12 cellular contexts compared by ENCODE assay signal in the genomic region with DNA sequence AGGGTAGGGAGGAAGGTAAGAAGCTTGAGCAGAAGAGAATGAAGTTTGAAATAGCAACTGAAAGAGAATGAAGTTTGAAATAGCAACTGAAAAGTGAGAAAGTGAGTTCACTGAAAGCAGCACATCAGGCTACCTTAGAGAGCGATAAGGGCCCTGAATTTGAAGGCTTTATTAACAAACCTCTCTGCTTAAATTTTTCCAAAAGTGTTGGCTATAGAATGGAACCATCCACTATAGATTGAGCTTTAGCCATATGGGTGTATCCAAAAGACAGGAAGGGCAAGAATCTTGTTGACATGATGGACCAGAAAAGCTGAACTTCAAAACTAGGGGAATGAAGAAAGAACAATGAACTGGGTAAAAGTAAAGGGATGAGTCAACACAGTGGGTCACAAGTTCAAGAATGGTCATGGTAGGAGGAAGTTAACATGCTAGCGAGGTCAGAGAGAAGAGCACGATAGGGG.
A peak's percentile ranks its signal among the peaks of the same experiment; 100 is the strongest.
DNase-seq lines count a peak whose midpoint lies in the region; ATAC-seq and TF ChIP-seq lines count a peak whose summit lies in the region.
"Had no signal": no experiment of that assay in that cellular context is flagged by ENCODE, and none has a peak within 500 bp of the region (broad histone marks: within the 10 kb centered on the region; RNA-seq: fewer than 3 reads in every experiment).

No MANE protein-coding gene starts in this region.

- WGBS in testis, 2 donors, result 89 to 94% methylated on average over 3 of the region's 3 CpGs

- ATAC-seq in HG02610 (IDR thresholded peaks at IDR 0.05; ENCODE audit: unreplicated experiment) (peak; percentile 95), HG03175 (IDR thresholded peaks at IDR 0.05; ENCODE audit: unreplicated experiment) (peak; percentile 58), foreskin keratinocyte (no peak)

- no peak for TF ChIP-seq CTCF in GM10248 (IDR thresholded peaks at IDR 0.05; ENCODE audit: control extremely low read depth, extremely low read depth, low read depth, missing control alignments)
- no peak for TF ChIP-seq CTCF in foreskin keratinocyte (conservative IDR thresholded peaks at IDR 0.05)
- TF ChIP-seq CTCF in testis (IDR thresholded peaks at IDR 0.05), result no peak

- H3K4me1 ChIP-seq in foreskin keratinocyte (no peaks in the 10 kb centered on the region), testis (no peaks in the 10 kb centered on the region)
- H3K4me1 ChIP-seq: thyroid gland had no signal

- POLR2A ChIA-PET in GM10248 (lab: Yijun Ruan, JAX), result no interaction called here

- TF ChIP-seq POLR2A in testis (IDR thresholded peaks at IDR 0.05), result no peak

- H3K27me3 ChIP-seq in foreskin keratinocyte, result no peaks in the 10 kb centered on the region
- no peaks in the 10 kb centered on the region for H3K27me3 ChIP-seq in testis
- H3K27me3 ChIP-seq: thyroid gland had no signal

- H3K36me3 ChIP-seq in testis (ENCODE audit: low read depth, missing control alignments), result no peaks in the 10 kb centered on the region
- H3K36me3 ChIP-seq: thyroid gland had no signal

- H3K27ac ChIP-seq in foreskin keratinocyte, result no peak overlapping the region
- H3K27ac ChIP-seq in testis, result no peak overlapping the region
- H3K27ac ChIP-seq: thyroid gland had no signal

- no peak overlapping the region for H3K4me3 ChIP-seq in testis
- H3K4me3 ChIP-seq: thyroid gland had no signal

- no peaks in the 10 kb centered on the region for H3K9me3 ChIP-seq in testis
- H3K9me3 ChIP-seq: thyroid gland had no signal

- DNase-seq in GM10248 (ENCODE audit: extremely low spot score) (peak; percentile 27), GM19240 (ENCODE audit: insufficient read length, low spot score) (peak; percentile 14), foreskin keratinocyte (no peak), testis (no peak), NOMO-1 treated with dmso at 0.1 percent for 144 hours (lab: John Stamatoyannopoulos, UW; ENCODE audit: unreplicated experiment) (no peak), AML-193 (lab: John Stamatoyannopoulos, UW) (no peak)
- DNase-seq: activated CD4-positive, CD25-positive, alpha-beta regulatory T cell; activated T-cell treated with anti-CD3 and anti-CD28 coated beads, Interleukin-2, amount 50 U/mL, for 24 hours; NCI-H1092 treated with DMSO at 0.1 percent for 48 hours; thyroid gland had no signal

- CTCF ChIA-PET in GM10248 (lab: Yijun Ruan, JAX), result interaction anchor here (0.7 to 1.0 kb wide), 3 partner anchors 9 to 29 kb away, joined by 3 to 4 read pairs (median 3); no protein-coding TSS in a partner anchor

- intact Hi-C loops in testis (cut with DNase I; ENCODE audit: low total_unique reads), result no loop called here

Comparison
In these comparisons a context has a peak if more than half of its experiments do, and no peak if none do; other contexts are left out.
1. DNase-seq: peak in GM10248 (single experiment) and GM19240 (single experiment); none in foreskin keratinocyte (0 of 2), testis (single experiment), NOMO-1 treated with dmso at 0.1 percent for 144 hours (single experiment) and AML-193 (0 of 2).